Comparison of ENCODE assay signal across 15 cellular contexts in the genomic region with DNA sequence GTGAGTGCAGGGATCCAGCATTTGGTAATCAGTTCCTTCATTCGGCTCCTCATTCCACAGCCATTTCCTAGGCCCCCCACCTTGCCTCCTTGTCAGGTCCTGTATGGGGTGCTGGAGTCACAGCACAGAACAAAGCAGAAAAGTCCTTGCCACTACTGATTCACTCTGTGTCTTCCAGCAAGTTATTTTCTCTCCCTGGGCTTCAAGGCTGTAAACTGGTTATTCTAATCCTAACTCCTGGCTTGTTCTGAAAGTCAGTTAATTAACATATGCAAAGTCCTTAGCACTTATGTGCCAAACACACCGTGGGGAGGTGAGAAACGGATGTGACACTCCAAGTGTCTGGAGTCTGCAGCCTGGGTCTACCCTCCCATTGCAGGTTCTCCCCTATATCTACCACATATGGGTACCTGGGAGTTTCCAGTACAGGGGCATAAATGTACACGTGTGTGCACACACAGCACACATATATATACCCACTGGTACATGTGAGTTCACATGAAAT. TPM values are rescaled to one million over a fixed set of nuclear protein-coding genes. Genes with fewer than 3 reads are reported as not detected.
DNase-seq lines count a peak whose midpoint lies in the region; ATAC-seq and TF ChIP-seq lines count a peak whose summit lies in the region.
"Had no signal": no experiment of that assay in that cellular context is flagged by ENCODE, and none has a peak within 500 bp of the region (broad histone marks: within the 10 kb centered on the region; RNA-seq: fewer than 3 reads in every experiment).

No MANE protein-coding gene starts in this region.

- H3K27me3 Mint-ChIP-seq in HFFc6 (ENCODE audit: insufficient read depth) (no peaks in the 10 kb centered on the region; the same call in none of the 2 replicates), immature natural killer cell (ENCODE audit: low read depth in 3 of 3) (peaks cover 2 to 15% (median 8%) of the 10 kb centered on the region in 3 donors)

- H3K27ac Mint-ChIP-seq in HFFc6 (peak overlapping the region; percentile 56; the same call in 1 of the 2 replicates), immature natural killer cell (peak overlapping the region in 4 of 6 donors; percentile 16 to 57 (median 38))
- H3K27ac Mint-ChIP-seq: CD8-positive, alpha-beta T cell had no signal

- peaks cover 45% of the 10 kb centered on the region for H3K4me1 Mint-ChIP-seq in HFFc6 (ENCODE audit: low read depth)
- peaks cover 12 to 14% of the 10 kb centered on the region in 2 donors for H3K4me1 Mint-ChIP-seq in immature natural killer cell

- H3K4me3 ChIP-seq in neutrophil (ENCODE audit: low read depth in 1 of 2, low read length in 1 of 2) (no peak overlapping the region), left lung (no peak overlapping the region)
- H3K4me3 ChIP-seq: HAP-1 had no signal

- H3K4me1 ChIP-seq in neutrophil (ENCODE audit: control insufficient read depth in 1 of 2, insufficient read depth in 1 of 2, low read depth in 1 of 2, low read length in 1 of 2) = no peaks in the 10 kb centered on the region
- peaks cover 0 to 8% of the 10 kb centered on the region in 2 donors for H3K4me1 ChIP-seq in left lung

- H3K36me3 ChIP-seq in neutrophil = peaks cover 100% of the 10 kb centered on the region
- H3K36me3 ChIP-seq in left lung = peaks cover 0 to 100% of the 10 kb centered on the region in 2 donors

- no peaks in the 10 kb centered on the region for H3K9me3 Mint-ChIP-seq in HFFc6
- no peaks in the 10 kb centered on the region for H3K9me3 Mint-ChIP-seq in immature natural killer cell
- H3K9me3 Mint-ChIP-seq: CD8-positive, alpha-beta T cell had no signal

- H3K4me3 Mint-ChIP-seq in HFFc6 (no peak overlapping the region), immature natural killer cell (no peak overlapping the region)
- H3K4me3 Mint-ChIP-seq: CD8-positive, alpha-beta T cell had no signal

- DNase-seq in HFFc6 = no peak
- no peak for DNase-seq in RWPE1 (ENCODE audit: low spot score)
- DNase-seq in immature natural killer cell = no peak
- no peak for DNase-seq in left lung
- DNase-seq: CD8-positive, alpha-beta T cell; GF-D8; KG1; NCI-H1092; NCI-H1694 treated with DMSO at 0.1 percent for 48 hours; NCI-H345; PC-3 had no signal

- TF ChIP-seq CTCF in HFFc6 (IDR thresholded peaks at IDR 0.05) = no peak
- no peak for TF ChIP-seq CTCF in RWPE1 (conservative IDR thresholded peaks at IDR 0.05; ENCODE audit: low read depth)
- no peak for TF ChIP-seq CTCF in neutrophil (IDR thresholded peaks at IDR 0.05)
- TF ChIP-seq CTCF in left lung (IDR thresholded peaks at IDR 0.05) = no peak

- ATAC-seq in HG03025 (IDR thresholded peaks at IDR 0.05; ENCODE audit: low FRiP score, unreplicated experiment) (no peak), left lung (no peak), HG02852 (IDR thresholded peaks at IDR 0.05; ENCODE audit: unreplicated experiment) (no peak)
- ATAC-seq: CD8-positive, alpha-beta T cell; PC-3 had no signal

- H3K36me3 Mint-ChIP-seq in HFFc6 (ENCODE audit: low read depth) (peaks cover 16% of the 10 kb centered on the region), immature natural killer cell (peaks cover 3 to 39% (median 14%) of the 10 kb centered on the region in 3 donors)

- H3K9me3 ChIP-seq in neutrophil (no peaks in the 10 kb centered on the region), left lung (no peaks in the 10 kb centered on the region)
- H3K9me3 ChIP-seq: HAP-1 had no signal

- POLR2A ChIA-PET in RWPE1 (lab: Yijun Ruan, JAX; ENCODE audit: low non-redundant PET) = no interaction called here

- H3K27me3 ChIP-seq in neutrophil = no peaks in the 10 kb centered on the region
- H3K27me3 ChIP-seq in left lung = no peaks in the 10 kb centered on the region

- intact Hi-C loops in left lung (cut with DNase I) = no loop called here

- CTCF ChIA-PET in RWPE1 (lab: Yijun Ruan, JAX) = no interaction called here

- peak overlapping the region; percentile 44; the same call in 1 of the 2 replicates for H3K27ac ChIP-seq in RWPE1
- H3K27ac ChIP-seq in neutrophil = peak overlapping the region; percentile 23
- no peak overlapping the region for H3K27ac ChIP-seq in left lung

RNA-seq across cellular contexts. Expression of gene PDE2A, which starts 30.6 kb away (rescaled TPM):
- total RNA-seq in HFFc6 (2021; fragmentation: NEBNext Ultra II Directional; extraction: Animal tissue kit (Norgen Biotek cat#: 25700)) = under 1 TPM; 0.07 to 0.57 (median 0.40) TPM
- polyA plus RNA-seq in immature natural killer cell = not detected
- 10 to 100 TPM in 1 of 2 donors, 1 to 10 TPM in 1; 9.7 to 13.8 TPM for total RNA-seq in left lung

RNA-seq across cellular contexts. Expression of gene ARAP1, which starts 47.4 kb away (rescaled TPM):
- 10 to 100 TPM; 42.5 to 49.0 (median 46.8) TPM for total RNA-seq in HFFc6 (2021; fragmentation: NEBNext Ultra II Directional; extraction: Animal tissue kit (Norgen Biotek cat#: 25700))
- 10 to 100 TPM in 2 of 3 donors, 1 to 10 TPM in 1; 4.7 to 34.6 (median 16.4) TPM for polyA plus RNA-seq in immature natural killer cell
- total RNA-seq in left lung = 100 to 1,000 TPM; 172 to 222 TPM

Comparison
In these comparisons a context has a peak if more than half of its experiments do, and no peak if none do; other contexts are left out.
1. H3K27ac ChIP-seq: peak in RWPE1 (single experiment) and neutrophil (single experiment); none in left lung (0 of 2).
2. RNA of gene PDE2A, which starts 30.6 kb away (total RNA-seq): 9.7 to 13.8 TPM in left lung; 0.07 to 0.57 TPM in HFFc6; every median in the first group is over 4 times any median in the second.